ENCODE assay signal across 9 cellular contexts in genomic region chr12:1932264-1932777, GRCh38. TPM values are rescaled to one million over a fixed set of nuclear protein-coding genes. Genes with fewer than 3 reads are reported as not detected.
DNase-seq lines count a peak whose midpoint lies in the region; ATAC-seq and TF ChIP-seq lines count a peak whose summit lies in the region.
"Had no signal": no experiment of that assay in that cellular context is flagged by ENCODE, and none has a peak within 500 bp of the region (broad histone marks: within the 10 kb centered on the region; RNA-seq: fewer than 3 reads in every experiment).

No MANE protein-coding gene starts in this region.

- H3K4me2 ChIP-seq in OCI-LY3 (ENCODE audit: low read length) = peak overlapping the region; percentile 85

- no peaks in the 10 kb centered on the region for H3K79me2 ChIP-seq in OCI-LY3 (ENCODE audit: low read length)

- in situ Hi-C loops in G401 (cut with HindIII; ENCODE audit: low sequenced_read_pairs) = no loop called here

- no peaks in the 10 kb centered on the region for H3K9me3 ChIP-seq in OCI-LY3 (ENCODE audit: insufficient read depth, low read length)
- H3K9me3 ChIP-seq in cardiac muscle cell (ENCODE audit: low read depth) = no peaks in the 10 kb centered on the region

- no peak overlapping the region for H3K4me3 ChIP-seq in GM06990 (replicated peaks; ENCODE audit: low read depth, low read length)
- peak overlapping the region; percentile 50 for H3K4me3 ChIP-seq in OCI-LY3 (ENCODE audit: low read length)
- H3K4me3 ChIP-seq in cardiac muscle cell = no peak overlapping the region
- H3K4me3 ChIP-seq in rectal smooth muscle tissue (ENCODE audit: low read length) = peak overlapping the region; percentile 3

- DNase-seq in GM06990 (ENCODE audit: extremely low read depth, insufficient read length) = peak; percentile 41
- peak in 1 of 2 donors; percentile 16 for DNase-seq in cardiac muscle cell (ENCODE audit: low read depth in 1 of 2, low spot score in 1 of 2)
- no peak for DNase-seq in G401 (ENCODE audit: low spot score)
- no peak for DNase-seq in SW 1271 (lab: John Stamatoyannopoulos, UW)
- DNase-seq in T-helper 2 cell = no peak
- DNase-seq: activated CD4-positive, alpha-beta T cell treated with anti-CD3 and anti-CD28 coated beads, Interleukin-2, amount 50 U/mL, for 4 hours had no signal

- no peak overlapping the region for H3K27ac ChIP-seq in OCI-LY3 (ENCODE audit: low read length)
- H3K27ac ChIP-seq in cardiac muscle cell = peak overlapping the region; percentile 1
- peak overlapping the region; percentile 58 for H3K27ac ChIP-seq in rectal smooth muscle tissue (ENCODE audit: low read depth, low read length)

- H3K27me3 ChIP-seq in GM06990 (replicated peaks; ENCODE audit: control insufficient read depth, insufficient read depth, low read length) (no peaks in the 10 kb centered on the region), OCI-LY3 (ENCODE audit: low read depth, low read length) (0 out of 2 replicates have a peak, but pooled peaks cover 2% of the 10 kb centered on the region), cardiac muscle cell (no peaks in the 10 kb centered on the region), rectal smooth muscle tissue (ENCODE audit: control insufficient read depth, insufficient read depth, low read length) (no peaks in the 10 kb centered on the region)

- H3K9ac ChIP-seq in OCI-LY3 (ENCODE audit: low read length) (no peak overlapping the region), rectal smooth muscle tissue (ENCODE audit: low read length) (no peak overlapping the region)

- no peaks in the 10 kb centered on the region for H4K20me1 ChIP-seq in OCI-LY3 (ENCODE audit: insufficient read depth, low read length)

- TF ChIP-seq CTCF in GM06990 (IDR thresholded peaks at IDR 0.05; ENCODE audit: insufficient read depth, low read length, poor library complexity, severe bottlenecking) (no peak), OCI-LY3 (IDR thresholded peaks at IDR 0.05; ENCODE audit: low read depth, low read length) (no peak), cardiac muscle cell (IDR thresholded peaks at IDR 0.05; ENCODE audit: low read depth, low read length) (no peak)

- H3K36me3 ChIP-seq in GM06990 (ENCODE audit: control insufficient read depth, insufficient read depth, low read length) (no peaks in the 10 kb centered on the region; the same call in 1 of the 2 replicates), OCI-LY3 (replicated peaks; ENCODE audit: low read depth, low read length) (no peaks in the 10 kb centered on the region), cardiac muscle cell (no peaks in the 10 kb centered on the region), rectal smooth muscle tissue (ENCODE audit: control insufficient read depth, insufficient read depth, low read length) (no peaks in the 10 kb centered on the region)

- ATAC-seq in GM18873 (IDR thresholded peaks at IDR 0.05; ENCODE audit: low FRiP score, unreplicated experiment) = no peak

- H3K4me1 ChIP-seq in OCI-LY3 (ENCODE audit: low read length) (peaks cover 47% of the 10 kb centered on the region), cardiac muscle cell (ENCODE audit: low read depth) (peaks cover 11% of the 10 kb centered on the region), rectal smooth muscle tissue (ENCODE audit: control insufficient read depth, insufficient read depth, low read length) (peaks cover 40% of the 10 kb centered on the region)

- H2AFZ ChIP-seq in OCI-LY3 (ENCODE audit: low read depth, low read length) = 0 out of 2 replicates have a peak overlapping the region, but pooled peaks have one; percentile 14

RNA-seq across cellular contexts. Expression of gene CACNA2D4, which starts 13.9 kb away (rescaled TPM):
- total RNA-seq in cardiac muscle cell = 0.70 and 1.3 TPM in 2 replicates
- 0.39 and 1.3 TPM in 2 replicates for polyA plus RNA-seq in cardiac muscle cell
- 4.4 TPM in 1 of 2 replicates, not detected in the other for total RNA-seq in G401 (2014; rRNA removed; shearing (Covaris generic))

Comparison
In these comparisons a context has a peak if more than half of its experiments do, and no peak if none do; other contexts are left out.
1. H3K4me3 ChIP-seq: peak in OCI-LY3 (single experiment) and rectal smooth muscle tissue (single experiment); none in GM06990 (single experiment) and cardiac muscle cell (single experiment).